In the genomic region with DNA sequence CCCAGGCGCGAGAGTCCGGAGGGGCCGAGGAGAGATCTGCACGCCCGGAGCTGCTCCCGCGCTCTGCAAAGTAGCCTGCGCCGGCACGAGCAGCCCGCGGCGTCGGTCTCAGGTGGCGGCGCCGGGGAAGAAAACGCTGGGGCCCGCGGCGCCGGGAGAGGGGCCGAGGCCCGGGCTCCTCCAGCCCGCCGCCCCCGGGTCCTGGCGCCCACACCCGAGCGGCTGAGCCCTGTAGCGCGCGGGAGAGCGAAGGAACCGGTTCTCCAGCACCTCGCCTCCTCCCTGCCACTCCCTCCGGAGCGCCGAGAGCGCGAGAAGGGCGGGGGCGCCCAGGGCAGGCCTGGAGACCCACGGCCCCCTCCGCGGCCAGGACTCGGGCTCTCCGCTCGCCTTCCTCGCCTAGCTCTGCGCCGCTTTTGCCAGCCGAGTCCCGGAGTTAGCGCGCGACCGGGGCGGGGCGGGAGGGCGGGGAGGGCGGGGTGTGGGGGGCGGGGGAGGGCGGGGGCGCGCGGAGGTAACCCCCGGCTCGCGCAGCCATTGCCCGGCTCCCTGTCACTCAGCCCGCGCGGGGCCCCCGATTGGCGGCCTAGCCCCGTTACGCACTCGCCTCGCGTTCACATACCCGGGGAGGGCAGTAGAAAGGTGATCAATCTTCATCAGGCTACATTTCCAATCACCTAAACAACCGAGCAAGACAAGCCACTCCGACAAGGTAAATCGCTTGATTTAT, we compare ENCODE assay signal across 1 cellular context.
TF ChIP-seq lines count a peak whose summit lies in the region.

A gene (plus strand): TSS at position 645 of the 730 bp plus-strand sequence. CDS start 2,161 bp downstream, outside the sequence.

TF ChIP-seq in HepG2, 621 proteins besides CTCF, POLR2A, EP300 and RAD21 (continued from another document and continues in another):
- TF ChIP-seq, protein P1, sequence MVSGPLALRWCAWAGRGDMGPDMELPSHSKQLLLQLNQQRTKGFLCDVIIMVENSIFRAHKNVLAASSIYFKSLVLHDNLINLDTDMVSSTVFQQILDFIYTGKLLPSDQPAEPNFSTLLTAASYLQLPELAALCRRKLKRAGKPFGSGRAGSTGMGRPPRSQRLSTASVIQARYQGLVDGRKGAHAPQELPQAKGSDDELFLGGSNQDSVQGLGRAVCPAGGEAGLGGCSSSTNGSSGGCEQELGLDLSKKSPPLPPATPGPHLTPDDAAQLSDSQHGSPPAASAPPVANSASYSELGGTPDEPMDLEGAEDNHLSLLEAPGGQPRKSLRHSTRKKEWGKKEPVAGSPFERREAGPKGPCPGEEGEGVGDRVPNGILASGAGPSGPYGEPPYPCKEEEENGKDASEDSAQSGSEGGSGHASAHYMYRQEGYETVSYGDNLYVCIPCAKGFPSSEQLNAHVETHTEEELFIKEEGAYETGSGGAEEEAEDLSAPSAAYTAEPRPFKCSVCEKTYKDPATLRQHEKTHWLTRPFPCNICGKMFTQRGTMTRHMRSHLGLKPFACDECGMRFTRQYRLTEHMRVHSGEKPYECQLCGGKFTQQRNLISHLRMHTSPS (CRISPR knock-in tag; IDR thresholded peaks at IDR 0.05; ENCODE audit: low read depth): no peak; the same call in 1 of the 2 replicates
- TF ChIP-seq ZNF589 (CRISPR knock-in tag; conservative IDR thresholded peaks at IDR 0.05) (no peak), ZNF367 (CRISPR knock-in tag; IDR thresholded peaks at IDR 0.05; ENCODE audit: borderline replicate concordance) (no peak; the same call in 1 of the 2 replicates), REL (CRISPR knock-in tag; conservative IDR thresholded peaks at IDR 0.05) (0 out of 2 replicates have a peak, but pooled peaks have one; percentile 51), ZNF773 (CRISPR knock-in tag; IDR thresholded peaks at IDR 0.05; ENCODE audit: borderline replicate concordance) (peak; percentile 20; the same call in 1 of the 2 replicates), ZKSCAN8 (CRISPR knock-in tag; IDR thresholded peaks at IDR 0.05; ENCODE audit: borderline replicate concordance) (no peak), NAIF1 (CRISPR knock-in tag; IDR thresholded peaks at IDR 0.05; ENCODE audit: borderline replicate concordance) (no peak), SRSF1 (optimal IDR thresholded peaks at IDR 0.05; ENCODE audit: low read depth, low read length) (peak; percentile 26), ZNF672 (CRISPR knock-in tag; IDR thresholded peaks at IDR 0.05) (no peak), ZNF616 (CRISPR knock-in tag; IDR thresholded peaks at IDR 0.05; ENCODE audit: low read depth) (0 out of 2 replicates have a peak, but pooled peaks have one; percentile 52), SP5 (CRISPR knock-in tag; IDR thresholded peaks at IDR 0.05; ENCODE audit: borderline replicate concordance, low read depth) (peak; percentile 57; the same call in 1 of the 2 replicates), RXRA (CRISPR knock-in tag; IDR thresholded peaks at IDR 0.05) (no peak; the same call in 1 of the 2 replicates), YY1 (IDR thresholded peaks at IDR 0.05; ENCODE audit: insufficient read depth, insufficient replicate concordance, low read depth, low read length) (peak; percentile 64), PHF20 (CRISPR knock-in tag; IDR thresholded peaks at IDR 0.05) (no peak), CENPT (CRISPR knock-in tag; IDR thresholded peaks at IDR 0.05; ENCODE audit: low read depth) (0 out of 2 replicates have a peak, but pooled peaks have one; percentile 47), TSC22D2 (CRISPR knock-in tag; IDR thresholded peaks at IDR 0.05; ENCODE audit: borderline replicate concordance) (no peak; the same call in 1 of the 2 replicates), NR2C2 (CRISPR knock-in tag; IDR thresholded peaks at IDR 0.05; ENCODE audit: borderline replicate concordance) (no peak; the same call in 1 of the 2 replicates), HDAC1 (CRISPR knock-in tag; IDR thresholded peaks at IDR 0.05) (peak; percentile 54; the same call in 1 of the 2 replicates), ZC3H13 (CRISPR knock-in tag; IDR thresholded peaks at IDR 0.05) (no peak), SMARCC2 (IDR thresholded peaks at IDR 0.05) (no peak), ZNF768 (CRISPR knock-in tag; IDR thresholded peaks at IDR 0.05) (peak; percentile 71; the same call in 1 of the 2 replicates), KDM4B (CRISPR knock-in tag; IDR thresholded peaks at IDR 0.05) (peak; percentile 40; the same call in 1 of the 2 replicates), ZNF562 (CRISPR knock-in tag; IDR thresholded peaks at IDR 0.05; ENCODE audit: borderline replicate concordance) (no peak), MEF2D (CRISPR knock-in tag; IDR thresholded peaks at IDR 0.05) (0 out of 2 replicates have a peak, but pooled peaks have one; percentile 6), RORA (CRISPR knock-in tag; IDR thresholded peaks at IDR 0.05) (no peak), ZNF546 (CRISPR knock-in tag; conservative IDR thresholded peaks at IDR 0.05) (peak; percentile 90), AHR (CRISPR knock-in tag; IDR thresholded peaks at IDR 0.05) (no peak), ETV6 (CRISPR knock-in tag; conservative IDR thresholded peaks at IDR 0.05) (peak; percentile 70), ZNF33A (CRISPR knock-in tag; IDR thresholded peaks at IDR 0.05; ENCODE audit: borderline replicate concordance) (no peak), GATA4 (IDR thresholded peaks at IDR 0.05; ENCODE audit: borderline replicate concordance, low read depth) (0 out of 2 replicates have a peak, but pooled peaks have one; percentile 45), CENPX (CRISPR knock-in tag; IDR thresholded peaks at IDR 0.05) (no peak), ZNF143 (CRISPR knock-in tag; IDR thresholded peaks at IDR 0.05) (no peak), ARID2 (CRISPR knock-in tag; IDR thresholded peaks at IDR 0.05; ENCODE audit: borderline replicate concordance) (no peak), RFX1 (IDR thresholded peaks at IDR 0.05) (no peak), RFXAP (CRISPR knock-in tag; IDR thresholded peaks at IDR 0.05; ENCODE audit: borderline replicate concordance) (no peak; the same call in none of the 2 replicates), ZSCAN12 (CRISPR knock-in tag; IDR thresholded peaks at IDR 0.05) (peak; percentile 79; the same call in 1 of the 2 replicates)
- TF ChIP-seq, protein P2, sequence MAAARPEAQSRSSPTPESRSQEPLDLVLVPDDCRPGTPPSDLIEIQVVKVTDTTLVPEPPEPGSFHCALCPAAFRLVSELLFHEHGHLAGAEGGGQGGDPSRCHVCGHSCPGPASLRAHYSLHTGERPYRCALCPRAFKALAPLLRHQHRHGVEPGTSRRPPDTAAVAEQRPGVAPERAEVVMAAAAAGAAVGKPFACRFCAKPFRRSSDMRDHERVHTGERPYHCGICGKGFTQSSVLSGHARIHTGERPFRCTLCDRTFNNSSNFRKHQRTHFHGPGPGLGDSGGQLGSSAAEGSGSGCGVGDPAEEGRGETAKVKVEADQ (CRISPR knock-in tag; IDR thresholded peaks at IDR 0.05; ENCODE audit: borderline replicate concordance): 0 out of 2 replicates have a peak, but pooled peaks have one; percentile 21
- TF ChIP-seq, protein P3, sequence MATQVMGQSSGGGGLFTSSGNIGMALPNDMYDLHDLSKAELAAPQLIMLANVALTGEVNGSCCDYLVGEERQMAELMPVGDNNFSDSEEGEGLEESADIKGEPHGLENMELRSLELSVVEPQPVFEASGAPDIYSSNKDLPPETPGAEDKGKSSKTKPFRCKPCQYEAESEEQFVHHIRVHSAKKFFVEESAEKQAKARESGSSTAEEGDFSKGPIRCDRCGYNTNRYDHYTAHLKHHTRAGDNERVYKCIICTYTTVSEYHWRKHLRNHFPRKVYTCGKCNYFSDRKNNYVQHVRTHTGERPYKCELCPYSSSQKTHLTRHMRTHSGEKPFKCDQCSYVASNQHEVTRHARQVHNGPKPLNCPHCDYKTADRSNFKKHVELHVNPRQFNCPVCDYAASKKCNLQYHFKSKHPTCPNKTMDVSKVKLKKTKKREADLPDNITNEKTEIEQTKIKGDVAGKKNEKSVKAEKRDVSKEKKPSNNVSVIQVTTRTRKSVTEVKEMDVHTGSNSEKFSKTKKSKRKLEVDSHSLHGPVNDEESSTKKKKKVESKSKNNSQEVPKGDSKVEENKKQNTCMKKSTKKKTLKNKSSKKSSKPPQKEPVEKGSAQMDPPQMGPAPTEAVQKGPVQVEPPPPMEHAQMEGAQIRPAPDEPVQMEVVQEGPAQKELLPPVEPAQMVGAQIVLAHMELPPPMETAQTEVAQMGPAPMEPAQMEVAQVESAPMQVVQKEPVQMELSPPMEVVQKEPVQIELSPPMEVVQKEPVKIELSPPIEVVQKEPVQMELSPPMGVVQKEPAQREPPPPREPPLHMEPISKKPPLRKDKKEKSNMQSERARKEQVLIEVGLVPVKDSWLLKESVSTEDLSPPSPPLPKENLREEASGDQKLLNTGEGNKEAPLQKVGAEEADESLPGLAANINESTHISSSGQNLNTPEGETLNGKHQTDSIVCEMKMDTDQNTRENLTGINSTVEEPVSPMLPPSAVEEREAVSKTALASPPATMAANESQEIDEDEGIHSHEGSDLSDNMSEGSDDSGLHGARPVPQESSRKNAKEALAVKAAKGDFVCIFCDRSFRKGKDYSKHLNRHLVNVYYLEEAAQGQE (IDR thresholded peaks at IDR 0.05; ENCODE audit: borderline replicate concordance in 1 of 2, low read depth in 1 of 2, low read length in 2 of 2): 0 out of 4 replicates have a peak, but pooled peaks of 1 of the 2 experiments have one; percentile 29
- TF ChIP-seq, protein P4, sequence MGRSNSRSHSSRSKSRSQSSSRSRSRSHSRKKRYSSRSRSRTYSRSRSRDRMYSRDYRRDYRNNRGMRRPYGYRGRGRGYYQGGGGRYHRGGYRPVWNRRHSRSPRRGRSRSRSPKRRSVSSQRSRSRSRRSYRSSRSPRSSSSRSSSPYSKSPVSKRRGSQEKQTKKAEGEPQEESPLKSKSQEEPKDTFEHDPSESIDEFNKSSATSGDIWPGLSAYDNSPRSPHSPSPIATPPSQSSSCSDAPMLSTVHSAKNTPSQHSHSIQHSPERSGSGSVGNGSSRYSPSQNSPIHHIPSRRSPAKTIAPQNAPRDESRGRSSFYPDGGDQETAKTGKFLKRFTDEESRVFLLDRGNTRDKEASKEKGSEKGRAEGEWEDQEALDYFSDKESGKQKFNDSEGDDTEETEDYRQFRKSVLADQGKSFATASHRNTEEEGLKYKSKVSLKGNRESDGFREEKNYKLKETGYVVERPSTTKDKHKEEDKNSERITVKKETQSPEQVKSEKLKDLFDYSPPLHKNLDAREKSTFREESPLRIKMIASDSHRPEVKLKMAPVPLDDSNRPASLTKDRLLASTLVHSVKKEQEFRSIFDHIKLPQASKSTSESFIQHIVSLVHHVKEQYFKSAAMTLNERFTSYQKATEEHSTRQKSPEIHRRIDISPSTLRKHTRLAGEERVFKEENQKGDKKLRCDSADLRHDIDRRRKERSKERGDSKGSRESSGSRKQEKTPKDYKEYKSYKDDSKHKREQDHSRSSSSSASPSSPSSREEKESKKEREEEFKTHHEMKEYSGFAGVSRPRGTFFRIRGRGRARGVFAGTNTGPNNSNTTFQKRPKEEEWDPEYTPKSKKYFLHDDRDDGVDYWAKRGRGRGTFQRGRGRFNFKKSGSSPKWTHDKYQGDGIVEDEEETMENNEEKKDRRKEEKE (IDR thresholded peaks at IDR 0.05): no peak
- TF ChIP-seq, protein P5, sequence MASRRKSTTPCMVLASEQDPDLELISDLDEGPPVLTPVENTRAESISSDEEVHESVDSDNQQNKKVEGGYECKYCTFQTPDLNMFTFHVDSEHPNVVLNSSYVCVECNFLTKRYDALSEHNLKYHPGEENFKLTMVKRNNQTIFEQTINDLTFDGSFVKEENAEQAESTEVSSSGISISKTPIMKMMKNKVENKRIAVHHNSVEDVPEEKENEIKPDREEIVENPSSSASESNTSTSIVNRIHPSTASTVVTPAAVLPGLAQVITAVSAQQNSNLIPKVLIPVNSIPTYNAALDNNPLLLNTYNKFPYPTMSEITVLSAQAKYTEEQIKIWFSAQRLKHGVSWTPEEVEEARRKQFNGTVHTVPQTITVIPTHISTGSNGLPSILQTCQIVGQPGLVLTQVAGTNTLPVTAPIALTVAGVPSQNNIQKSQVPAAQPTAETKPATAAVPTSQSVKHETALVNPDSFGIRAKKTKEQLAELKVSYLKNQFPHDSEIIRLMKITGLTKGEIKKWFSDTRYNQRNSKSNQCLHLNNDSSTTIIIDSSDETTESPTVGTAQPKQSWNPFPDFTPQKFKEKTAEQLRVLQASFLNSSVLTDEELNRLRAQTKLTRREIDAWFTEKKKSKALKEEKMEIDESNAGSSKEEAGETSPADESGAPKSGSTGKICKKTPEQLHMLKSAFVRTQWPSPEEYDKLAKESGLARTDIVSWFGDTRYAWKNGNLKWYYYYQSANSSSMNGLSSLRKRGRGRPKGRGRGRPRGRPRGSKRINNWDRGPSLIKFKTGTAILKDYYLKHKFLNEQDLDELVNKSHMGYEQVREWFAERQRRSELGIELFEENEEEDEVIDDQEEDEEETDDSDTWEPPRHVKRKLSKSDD (CRISPR knock-in tag; IDR thresholded peaks at IDR 0.05; ENCODE audit: low read depth): no peak
- TF ChIP-seq, protein P6, sequence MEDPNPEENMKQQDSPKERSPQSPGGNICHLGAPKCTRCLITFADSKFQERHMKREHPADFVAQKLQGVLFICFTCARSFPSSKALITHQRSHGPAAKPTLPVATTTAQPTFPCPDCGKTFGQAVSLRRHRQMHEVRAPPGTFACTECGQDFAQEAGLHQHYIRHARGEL (CRISPR knock-in tag; IDR thresholded peaks at IDR 0.05): no peak
- TF ChIP-seq, protein P7, sequence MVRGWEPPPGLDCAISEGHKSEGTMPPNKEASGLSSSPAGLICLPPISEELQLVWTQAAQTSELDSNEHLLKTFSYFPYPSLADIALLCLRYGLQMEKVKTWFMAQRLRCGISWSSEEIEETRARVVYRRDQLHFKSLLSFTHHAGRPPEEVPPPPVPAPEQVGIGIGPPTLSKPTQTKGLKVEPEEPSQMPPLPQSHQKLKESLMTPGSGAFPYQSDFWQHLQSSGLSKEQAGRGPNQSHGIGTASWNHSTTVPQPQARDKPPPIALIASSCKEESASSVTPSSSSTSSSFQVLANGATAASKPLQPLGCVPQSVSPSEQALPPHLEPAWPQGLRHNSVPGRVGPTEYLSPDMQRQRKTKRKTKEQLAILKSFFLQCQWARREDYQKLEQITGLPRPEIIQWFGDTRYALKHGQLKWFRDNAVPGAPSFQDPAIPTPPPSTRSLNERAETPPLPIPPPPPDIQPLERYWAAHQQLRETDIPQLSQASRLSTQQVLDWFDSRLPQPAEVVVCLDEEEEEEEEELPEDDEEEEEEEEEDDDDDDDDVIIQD (CRISPR knock-in tag; IDR thresholded peaks at IDR 0.05; ENCODE audit: low read depth): 0 out of 2 replicates have a peak, but pooled peaks have one; percentile 13
- TF ChIP-seq, protein P8, sequence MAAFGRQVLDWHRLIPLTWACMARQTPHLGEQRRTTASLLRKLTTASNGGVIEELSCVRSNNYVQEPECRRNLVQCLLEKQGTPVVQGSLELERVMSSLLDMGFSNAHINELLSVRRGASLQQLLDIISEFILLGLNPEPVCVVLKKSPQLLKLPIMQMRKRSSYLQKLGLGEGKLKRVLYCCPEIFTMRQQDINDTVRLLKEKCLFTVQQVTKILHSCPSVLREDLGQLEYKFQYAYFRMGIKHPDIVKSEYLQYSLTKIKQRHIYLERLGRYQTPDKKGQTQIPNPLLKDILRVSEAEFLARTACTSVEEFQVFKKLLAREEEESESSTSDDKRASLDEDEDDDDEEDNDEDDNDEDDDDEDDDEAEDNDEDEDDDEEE (CRISPR knock-in tag; IDR thresholded peaks at IDR 0.05): peak; percentile 16; the same call in 1 of the 2 replicates
- TF ChIP-seq, protein P9, sequence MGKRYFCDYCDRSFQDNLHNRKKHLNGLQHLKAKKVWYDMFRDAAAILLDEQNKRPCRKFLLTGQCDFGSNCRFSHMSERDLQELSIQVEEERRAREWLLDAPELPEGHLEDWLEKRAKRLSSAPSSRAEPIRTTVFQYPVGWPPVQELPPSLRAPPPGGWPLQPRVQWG (CRISPR knock-in tag; IDR thresholded peaks at IDR 0.05; ENCODE audit: borderline replicate concordance, low read depth): no peak
